Comparison of ENCODE assay signal across 1 cellular context in genomic region chr13:32009362-32009761, GRCh38.
TF ChIP-seq lines count a peak whose summit lies in the region.

No MANE protein-coding gene starts in this region.

TF ChIP-seq in HepG2, 621 proteins besides CTCF, POLR2A, EP300 and RAD21:
- TF ChIP-seq, protein P1, sequence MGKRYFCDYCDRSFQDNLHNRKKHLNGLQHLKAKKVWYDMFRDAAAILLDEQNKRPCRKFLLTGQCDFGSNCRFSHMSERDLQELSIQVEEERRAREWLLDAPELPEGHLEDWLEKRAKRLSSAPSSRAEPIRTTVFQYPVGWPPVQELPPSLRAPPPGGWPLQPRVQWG (CRISPR knock-in tag; IDR thresholded peaks at IDR 0.05; ENCODE audit: borderline replicate concordance, low read depth), result no peak
- TF ChIP-seq ZNF616 (CRISPR knock-in tag; IDR thresholded peaks at IDR 0.05; ENCODE audit: low read depth) (no peak), POGZ (CRISPR knock-in tag; IDR thresholded peaks at IDR 0.05) (no peak), ZNF773 (CRISPR knock-in tag; IDR thresholded peaks at IDR 0.05; ENCODE audit: borderline replicate concordance) (no peak), KDM3A (CRISPR knock-in tag; IDR thresholded peaks at IDR 0.05; ENCODE audit: low read depth) (no peak), ZNF460 (CRISPR knock-in tag; IDR thresholded peaks at IDR 0.05; ENCODE audit: borderline replicate concordance) (no peak), ZNF577 (CRISPR knock-in tag; IDR thresholded peaks at IDR 0.05; ENCODE audit: borderline replicate concordance, low read depth) (no peak), KAT8 (CRISPR knock-in tag; IDR thresholded peaks at IDR 0.05) (no peak), AGO1 (IDR thresholded peaks at IDR 0.05; ENCODE audit: low read depth, low read length, poor library complexity, severe bottlenecking) (no peak), ZNF143 (CRISPR knock-in tag; IDR thresholded peaks at IDR 0.05) (no peak), ZNF772 (CRISPR knock-in tag; IDR thresholded peaks at IDR 0.05) (no peak), CBX1 (IDR thresholded peaks at IDR 0.05; ENCODE audit: low read depth) (no peak), NFIB (CRISPR knock-in tag; IDR thresholded peaks at IDR 0.05; ENCODE audit: borderline replicate concordance) (no peak), ZNF558 (CRISPR knock-in tag; IDR thresholded peaks at IDR 0.05; ENCODE audit: borderline replicate concordance) (no peak), ZNF101 (CRISPR knock-in tag; IDR thresholded peaks at IDR 0.05; ENCODE audit: borderline replicate concordance, low read depth) (no peak), PCBP1 (IDR thresholded peaks at IDR 0.05; ENCODE audit: borderline replicate concordance, low read depth, low read length) (no peak), SETDB1 (CRISPR knock-in tag; IDR thresholded peaks at IDR 0.05; ENCODE audit: borderline replicate concordance) (no peak), ZNF251 (CRISPR knock-in tag; IDR thresholded peaks at IDR 0.05) (no peak)
- TF ChIP-seq, protein P2, sequence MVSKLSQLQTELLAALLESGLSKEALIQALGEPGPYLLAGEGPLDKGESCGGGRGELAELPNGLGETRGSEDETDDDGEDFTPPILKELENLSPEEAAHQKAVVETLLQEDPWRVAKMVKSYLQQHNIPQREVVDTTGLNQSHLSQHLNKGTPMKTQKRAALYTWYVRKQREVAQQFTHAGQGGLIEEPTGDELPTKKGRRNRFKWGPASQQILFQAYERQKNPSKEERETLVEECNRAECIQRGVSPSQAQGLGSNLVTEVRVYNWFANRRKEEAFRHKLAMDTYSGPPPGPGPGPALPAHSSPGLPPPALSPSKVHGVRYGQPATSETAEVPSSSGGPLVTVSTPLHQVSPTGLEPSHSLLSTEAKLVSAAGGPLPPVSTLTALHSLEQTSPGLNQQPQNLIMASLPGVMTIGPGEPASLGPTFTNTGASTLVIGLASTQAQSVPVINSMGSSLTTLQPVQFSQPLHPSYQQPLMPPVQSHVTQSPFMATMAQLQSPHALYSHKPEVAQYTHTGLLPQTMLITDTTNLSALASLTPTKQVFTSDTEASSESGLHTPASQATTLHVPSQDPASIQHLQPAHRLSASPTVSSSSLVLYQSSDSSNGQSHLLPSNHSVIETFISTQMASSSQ (IDR thresholded peaks at IDR 0.05; ENCODE audit: low read depth), result no peak
- TF ChIP-seq, protein P2 (CRISPR knock-in tag; IDR thresholded peaks at IDR 0.05; ENCODE audit: borderline replicate concordance), result no peak
